In the genomic region with DNA sequence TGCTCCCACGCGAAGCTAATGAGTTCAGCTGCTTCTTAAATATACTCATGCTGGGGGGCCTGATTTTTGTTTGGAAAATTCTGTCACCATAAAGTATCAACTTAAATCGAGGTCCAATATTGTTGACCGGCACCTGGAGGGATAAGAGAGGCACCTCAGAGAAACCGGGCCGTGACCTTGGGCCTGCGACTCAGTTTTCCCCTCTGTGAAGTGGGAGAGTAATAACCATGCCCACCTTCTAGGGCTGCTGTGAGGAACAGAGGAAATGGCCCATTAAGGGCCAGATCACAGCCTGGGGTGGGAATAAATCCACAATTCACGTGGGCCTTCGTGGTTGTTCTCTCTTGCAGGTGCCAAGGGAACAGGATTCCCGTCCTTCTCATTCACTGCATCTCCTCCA, we compare ENCODE assay signal across 1 cellular context.
TF ChIP-seq lines count a peak whose summit lies in the region.

No MANE protein-coding gene starts in this region.

TF ChIP-seq in HepG2, 621 proteins besides CTCF, POLR2A, EP300 and RAD21:
- TF ChIP-seq ZNF101 (CRISPR knock-in tag; IDR thresholded peaks at IDR 0.05; ENCODE audit: borderline replicate concordance, low read depth) (no peak), ZNF629 (CRISPR knock-in tag; conservative IDR thresholded peaks at IDR 0.05) (peak; percentile 61; the same call in 1 of the 2 replicates)
TF ChIP-seq in HepG2: peak in this region for 1.
